22 cellular contexts compared by ENCODE assay signal in the genomic region with DNA sequence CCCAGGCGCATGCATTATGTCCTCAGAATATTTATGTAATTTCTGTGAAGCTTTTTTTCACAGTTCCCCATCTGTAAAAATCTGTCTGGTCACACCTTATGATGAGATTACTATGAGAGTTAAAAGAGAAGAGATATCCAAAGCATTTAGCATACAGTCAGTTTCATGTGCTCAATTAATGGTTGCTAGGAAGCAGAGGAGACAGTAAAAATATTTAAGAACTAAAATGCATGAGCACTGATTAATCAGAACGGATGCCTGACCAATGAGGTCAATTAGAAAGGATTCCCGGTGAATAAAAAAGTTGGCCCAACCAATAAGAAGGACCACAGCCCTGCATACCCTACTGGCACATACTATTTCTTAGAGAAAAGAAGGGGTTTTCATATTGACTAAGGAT. TPM values are rescaled to one million over a fixed set of nuclear protein-coding genes. Genes with fewer than 3 reads are reported as not detected.
DNase-seq lines count a peak whose midpoint lies in the region; ATAC-seq, FAIRE-seq and TF ChIP-seq lines count a peak whose summit lies in the region.
"Had no signal": no experiment of that assay in that cellular context is flagged by ENCODE, and none has a peak within 500 bp of the region (broad histone marks: within the 10 kb centered on the region; RNA-seq: fewer than 3 reads in every experiment).

No MANE protein-coding gene starts in this region.

- H3K4me3 ChIP-seq in astrocyte (ENCODE audit: insufficient read depth, low read depth, low read length) (no peak overlapping the region), vagina (no peak overlapping the region)
- H3K4me3 ChIP-seq: BLaER1 treated with 17β-estradiol and CSF1 and Interleukin-3, amounts not matched to agents 10 nM and 100 nM; GM23338; K562 had no signal

- intact Hi-C loops in vagina (cut with DNase I), result no loop called here

- H3K27me3 Mint-ChIP-seq in HFFc6 (ENCODE audit: insufficient read depth), result no peaks in the 10 kb centered on the region; the same call in 1 of the 2 replicates
- H3K27me3 Mint-ChIP-seq in astrocyte (ENCODE audit: low read depth, unreplicated experiment), result no peaks in the 10 kb centered on the region
- peaks cover 2% of the 10 kb centered on the region for H3K27me3 Mint-ChIP-seq in endothelial cell (ENCODE audit: unreplicated experiment)
- H3K27me3 Mint-ChIP-seq in T-helper 2 cell treated with Interferon-gamma antibody and Interleukin-4, amounts not matched to agents 5 μg/mL and 100 μg/mL, for 36 hours (ENCODE audit: low read depth), result peaks cover 34% of the 10 kb centered on the region

- DNase-seq in AG08395 (ENCODE audit: low spot score) (peak; percentile 15), EH (ENCODE audit: low read depth) (peak; percentile 59), HFFc6 (peak; percentile 74), astrocyte (ENCODE audit: low read depth) (peak; percentile 66), endothelial cell (ENCODE audit: low spot score) (no peak), vagina (ENCODE audit: extremely low spot score in 2 of 2) (no peak)
- DNase-seq in T-helper 2 cell treated with Interferon-gamma antibody and Interleukin-4, amounts not matched to agents 5 μg/mL and 100 μg/mL, for 36 hours (ENCODE audit: low spot score), result no peak
- DNase-seq: ACHN; Calu3; CD8-positive, alpha-beta T cell; DMS79 treated with DMSO at 0.1 percent for 48 hours had no signal

- H3K4me2 ChIP-seq in astrocyte (ENCODE audit: low read length), result no peak overlapping the region
- H3K4me2 ChIP-seq: BLaER1 treated with 17β-estradiol and CSF1 and Interleukin-3, amounts not matched to agents 10 nM and 100 nM; GM23338 had no signal

- H3K27ac Mint-ChIP-seq in HFFc6 (peak overlapping the region; percentile 50), astrocyte (ENCODE audit: unreplicated experiment) (no peak overlapping the region), endothelial cell (ENCODE audit: unreplicated experiment) (no peak overlapping the region)
- no peak overlapping the region for H3K27ac Mint-ChIP-seq in T-helper 2 cell treated with Interferon-gamma antibody and Interleukin-4, amounts not matched to agents 5 μg/mL and 100 μg/mL, for 36 hours
- H3K27ac Mint-ChIP-seq: B cell; CD8-positive, alpha-beta T cell; GM23338 had no signal

- H3K9me3 Mint-ChIP-seq in HFFc6 (no peaks in the 10 kb centered on the region), astrocyte (ENCODE audit: unreplicated experiment) (no peaks in the 10 kb centered on the region), endothelial cell (ENCODE audit: unreplicated experiment) (no peaks in the 10 kb centered on the region)
- no peaks in the 10 kb centered on the region for H3K9me3 Mint-ChIP-seq in T-helper 2 cell treated with Interferon-gamma antibody and Interleukin-4, amounts not matched to agents 5 μg/mL and 100 μg/mL, for 36 hours
- H3K9me3 Mint-ChIP-seq: CD8-positive, alpha-beta T cell; GM23338 had no signal

- no peak overlapping the region for H3K4me3 Mint-ChIP-seq in HFFc6
- no peak overlapping the region for H3K4me3 Mint-ChIP-seq in astrocyte (ENCODE audit: unreplicated experiment)
- no peak overlapping the region for H3K4me3 Mint-ChIP-seq in endothelial cell (ENCODE audit: unreplicated experiment)
- H3K4me3 Mint-ChIP-seq in T-helper 2 cell treated with Interferon-gamma antibody and Interleukin-4, amounts not matched to agents 5 μg/mL and 100 μg/mL, for 36 hours, result no peak overlapping the region
- H3K4me3 Mint-ChIP-seq: B cell; CD8-positive, alpha-beta T cell; GM23338 had no signal

- H4K20me1 ChIP-seq in astrocyte (ENCODE audit: insufficient read depth, low read length), result no peaks in the 10 kb centered on the region
- H4K20me1 ChIP-seq: BLaER1 treated with 17β-estradiol and CSF1 and Interleukin-3, amounts not matched to agents 10 nM and 100 nM had no signal

- no peak for FAIRE-seq in astrocyte (lab: Jason Lieb, UNC)
- FAIRE-seq: G401.6, GM12892, GM18507, H54, K562 had no signal

- H3K4me1 ChIP-seq in astrocyte (ENCODE audit: insufficient read depth, low read length) (peaks cover 17% of the 10 kb centered on the region), vagina (no peaks in the 10 kb centered on the region)
- H3K4me1 ChIP-seq: BLaER1 treated with 17β-estradiol and CSF1 and Interleukin-3, amounts not matched to agents 10 nM and 100 nM had no signal

- no peaks in the 10 kb centered on the region for H3K36me3 Mint-ChIP-seq in HFFc6 (ENCODE audit: low read depth)
- H3K36me3 Mint-ChIP-seq in astrocyte (ENCODE audit: low read depth, unreplicated experiment), result no peaks in the 10 kb centered on the region
- no peaks in the 10 kb centered on the region for H3K36me3 Mint-ChIP-seq in endothelial cell (ENCODE audit: low read depth, unreplicated experiment)
- H3K36me3 Mint-ChIP-seq in T-helper 2 cell treated with Interferon-gamma antibody and Interleukin-4, amounts not matched to agents 5 μg/mL and 100 μg/mL, for 36 hours (ENCODE audit: low read depth), result no peaks in the 10 kb centered on the region
- H3K36me3 Mint-ChIP-seq: CD8-positive, alpha-beta T cell had no signal

- no peak for TF ChIP-seq CTCF in HFFc6 (IDR thresholded peaks at IDR 0.05)
- no peak for TF ChIP-seq CTCF in astrocyte (IDR thresholded peaks at IDR 0.05; ENCODE audit: insufficient read depth, low read depth, low read length)
- TF ChIP-seq CTCF in endothelial cell (IDR thresholded peaks at IDR 0.05; ENCODE audit: unreplicated experiment), result no peak
- TF ChIP-seq CTCF in vagina (IDR thresholded peaks at IDR 0.05), result no peak

- peaks cover 40% of the 10 kb centered on the region for H3K4me1 Mint-ChIP-seq in HFFc6 (ENCODE audit: low read depth)
- H3K4me1 Mint-ChIP-seq in astrocyte (ENCODE audit: low read depth, unreplicated experiment), result peaks cover 12% of the 10 kb centered on the region
- H3K4me1 Mint-ChIP-seq in endothelial cell (ENCODE audit: unreplicated experiment), result no peaks in the 10 kb centered on the region
- H3K4me1 Mint-ChIP-seq in T-helper 2 cell treated with Interferon-gamma antibody and Interleukin-4, amounts not matched to agents 5 μg/mL and 100 μg/mL, for 36 hours (ENCODE audit: low read depth), result peaks cover 1% of the 10 kb centered on the region
- H3K4me1 Mint-ChIP-seq: B cell had no signal

- no peak overlapping the region for H3K9ac ChIP-seq in astrocyte (ENCODE audit: low read length)
- H3K9ac ChIP-seq: BLaER1 treated with 17β-estradiol and CSF1 and Interleukin-3, amounts not matched to agents 10 nM and 100 nM had no signal

- TF ChIP-seq POLR2A in vagina (IDR thresholded peaks at IDR 0.05), result no peak

- H2AFZ ChIP-seq in astrocyte (ENCODE audit: low read depth, low read length), result no peak overlapping the region
- H2AFZ ChIP-seq: GM23338 had no signal

- no peaks in the 10 kb centered on the region for H3K36me3 ChIP-seq in astrocyte (ENCODE audit: insufficient read depth, low read length)
- no peaks in the 10 kb centered on the region for H3K36me3 ChIP-seq in vagina
- H3K36me3 ChIP-seq: BLaER1 treated with 17β-estradiol and CSF1 and Interleukin-3, amounts not matched to agents 10 nM and 100 nM had no signal

- no peak overlapping the region for H3K27ac ChIP-seq in astrocyte (ENCODE audit: low read depth, low read length)
- H3K27ac ChIP-seq in vagina, result no peak overlapping the region
- H3K27ac ChIP-seq: BLaER1 treated with 17β-estradiol and CSF1 and Interleukin-3, amounts not matched to agents 10 nM and 100 nM; HL-60 had no signal

- no peak for ATAC-seq in HG02973 (IDR thresholded peaks at IDR 0.05; ENCODE audit: unreplicated experiment)
- ATAC-seq: CD8-positive, alpha-beta T cell; GM23338; HCT116; K562 had no signal

- no peaks in the 10 kb centered on the region for H3K79me2 ChIP-seq in astrocyte (ENCODE audit: insufficient read depth, low read length)

- no peaks in the 10 kb centered on the region for H3K9me3 ChIP-seq in astrocyte (ENCODE audit: insufficient read depth, low read depth, low read length)
- no peaks in the 10 kb centered on the region for H3K9me3 ChIP-seq in vagina
- H3K9me3 ChIP-seq: BLaER1 treated with 17β-estradiol and CSF1 and Interleukin-3, amounts not matched to agents 10 nM and 100 nM had no signal

- H3K27me3 ChIP-seq in astrocyte (ENCODE audit: insufficient read depth, low read length) (no peaks in the 10 kb centered on the region), vagina (no peaks in the 10 kb centered on the region)
- H3K27me3 ChIP-seq: BLaER1 treated with 17β-estradiol and CSF1 and Interleukin-3, amounts not matched to agents 10 nM and 100 nM had no signal

RNA-seq across cellular contexts. Expression of gene CRIM1, which starts 12.0 kb away (rescaled TPM):
- 100 to 1,000 TPM; 731 to 946 (median 839) TPM for total RNA-seq in HFFc6 (2021; fragmentation: NEBNext Ultra II Directional; extraction: Animal tissue kit (Norgen Biotek cat#: 25700))
- total RNA-seq in astrocyte, result 138 and 180 TPM in 2 replicates
- 246 TPM for total RNA-seq in endothelial cell (ENCODE audit: unreplicated experiment)
- 60.4 TPM for total RNA-seq in vagina

Comparison
In these comparisons a context has a peak if more than half of its experiments do, and no peak if none do; other contexts are left out.
1. DNase-seq: peak in AG08395 (single experiment), EH (single experiment), HFFc6 (single experiment) and astrocyte (single experiment); none in endothelial cell (single experiment), vagina (0 of 2) and T-helper 2 cell treated with Interferon-gamma antibody and Interleukin-4, amounts not matched to agents 5 μg/mL and 100 μg/mL, for 36 hours (single experiment).